8 cellular contexts compared by ENCODE assay signal in genomic region chr1:166838766-166839599, GRCh38. TPM values are rescaled to one million over a fixed set of nuclear protein-coding genes. Genes with fewer than 3 reads are reported as not detected.
DNase-seq lines count a peak whose midpoint lies in the region; ATAC-seq and TF ChIP-seq lines count a peak whose summit lies in the region.

Gene POGK (plus strand): TSS chr1:166839475. CDS start chr1:166840957, 1,482 bp downstream.

- peak within 1 kb of the TSS; percentile 64 for H3K4me3 ChIP-seq in astrocyte of the cerebellum (ENCODE audit: low read depth, low read length)
- H3K4me3 ChIP-seq in aorta (ENCODE audit: low read length in 2 of 2) = peak within 1 kb of the TSS; percentile 89 to 92

- no peaks in the 10 kb centered on the region for H3K9me3 ChIP-seq in aorta (ENCODE audit: control insufficient read depth, low read length)

- in situ Hi-C loops in astrocyte of the cerebellum (cut with HindIII; ENCODE audit: low sequenced_read_pairs) = no loop called here

- H3K4me1 ChIP-seq in aorta (ENCODE audit: control insufficient read depth in 1 of 2, insufficient read depth in 2 of 2, low read length in 2 of 2) = peaks cover 6 to 8% of the 10 kb centered on the region in 2 donors

- H3K27me3 ChIP-seq in aorta (ENCODE audit: control insufficient read depth in 1 of 2, insufficient read depth in 2 of 2, low read length in 1 of 2) = no peaks in the 10 kb centered on the region

- peaks cover 0 to 7% of the 10 kb centered on the region in 2 donors for H3K36me3 ChIP-seq in aorta (ENCODE audit: control insufficient read depth in 1 of 2, insufficient read depth in 2 of 2, low read length in 1 of 2)

- H3K27ac ChIP-seq in aorta (ENCODE audit: low read depth in 1 of 2, low read length in 2 of 2) = peak within 1 kb of the TSS; percentile 94

- 0% methylated on average over 52 to 63 of the region's 63 CpGs for WGBS in aorta, 2 donors

- ATAC-seq in GM18508 (IDR thresholded peaks at IDR 0.05; ENCODE audit: insufficient read depth, unreplicated experiment) (peak; percentile 87), HG02973 (IDR thresholded peaks at IDR 0.05; ENCODE audit: unreplicated experiment) (peak; percentile 96), aorta (ENCODE audit: low FRiP score) (peak; percentile 97)

- peak; percentile 85 to 87 for DNase-seq in NCI-H1930 (lab: John Stamatoyannopoulos, UW)
- peak; percentile 69 for DNase-seq in T-helper 9 cell
- peak; percentile 48 for DNase-seq in astrocyte of the cerebellum (ENCODE audit: low read depth)
- peak; percentile 89 for DNase-seq in hepatic stellate cell (ENCODE audit: low spot score)
- DNase-seq in renal cortical epithelial cell (ENCODE audit: low read depth) = peak; percentile 77
- peak; percentile 96 to 97 for DNase-seq in aorta

- no peak for TF ChIP-seq CTCF in astrocyte of the cerebellum (IDR thresholded peaks at IDR 0.05; ENCODE audit: low read depth, low read length, missing control alignments)

- intact Hi-C loops in aorta (cut with DNase I) = loop anchor here in 1 of 2 donors (2.0 to 5.0 kb wide), 2 partner anchors 38 to 138 kb away; partner anchors contain the start of genes ILDR2 and TADA1

RNA-seq across cellular contexts. Expression of gene POGK, which starts in this region (rescaled TPM):
- total RNA-seq in renal cortical epithelial cell (33.2 and 33.9 TPM in 2 replicates), aorta (10 to 100 TPM; 38.0 to 40.4 TPM)
- polyA plus RNA-seq in aorta = 10 to 100 TPM; 11.5 to 13.8 TPM

Comparison
In these comparisons a context has a peak if more than half of its experiments do, and no peak if none do; other contexts are left out.
1. Peak in every context shown above with its lines: DNase-seq, ATAC-seq, H3K4me3 ChIP-seq and H3K27ac ChIP-seq.